ENCODE assay signal across 9 cellular contexts in genomic region chr15:56496635-56497034, GRCh38. TPM values are rescaled to one million over a fixed set of nuclear protein-coding genes. Genes with fewer than 3 reads are reported as not detected.
DNase-seq lines count a peak whose midpoint lies in the region; ATAC-seq and TF ChIP-seq lines count a peak whose summit lies in the region.
"Had no signal": no experiment of that assay in that cellular context is flagged by ENCODE, and none has a peak within 500 bp of the region (broad histone marks: within the 10 kb centered on the region; RNA-seq: fewer than 3 reads in every experiment).

No MANE protein-coding gene starts in this region.

- peak overlapping the region; percentile 58 for H3K4me3 ChIP-seq in GM23248
- H3K4me3 ChIP-seq in endodermal cell (ENCODE audit: low read length) = no peak overlapping the region

- no peaks in the 10 kb centered on the region for H3K79me2 ChIP-seq in GM23248 (ENCODE audit: insufficient read depth)

- H3K4me1 Mint-ChIP-seq in endodermal cell = no peaks in the 10 kb centered on the region

- H3K9ac ChIP-seq in GM23248 (0 out of 2 replicates have a peak overlapping the region, but pooled peaks have one; percentile 10), endodermal cell (ENCODE audit: extremely low read depth, low read length, poor library complexity, severe bottlenecking) (no peak overlapping the region)

- H3K4me2 ChIP-seq in GM23248 (ENCODE audit: unreplicated experiment) = peak overlapping the region; percentile 69

- no peak overlapping the region for H3K27ac ChIP-seq in GM23248
- H3K27ac ChIP-seq in endodermal cell (ENCODE audit: low read depth, low read length) = no peak overlapping the region

- H3K27me3 ChIP-seq in GM23248 (replicated peaks; ENCODE audit: insufficient read depth) (no peaks in the 10 kb centered on the region; the same call in 1 of the 2 replicates), endodermal cell (ENCODE audit: control insufficient read depth, insufficient read depth, low read length, poor library complexity, severe bottlenecking) (peaks cover 12% of the 10 kb centered on the region)

- H3F3A ChIP-seq in GM23248 (ENCODE audit: insufficient read depth) = no peaks in the 10 kb centered on the region

- H3K36me3 Mint-ChIP-seq in endodermal cell (ENCODE audit: low read depth) = no peaks in the 10 kb centered on the region

- H4K20me1 ChIP-seq in GM23248 (ENCODE audit: insufficient read depth) = no peaks in the 10 kb centered on the region

- H3K9me3 ChIP-seq in GM23248 (ENCODE audit: low read depth) (no peaks in the 10 kb centered on the region), endodermal cell (ENCODE audit: control insufficient read depth, low read length) (no peaks in the 10 kb centered on the region)

- H3K4me1 ChIP-seq in GM23248 (ENCODE audit: insufficient read depth) (no peaks in the 10 kb centered on the region), endodermal cell (ENCODE audit: control insufficient read depth, insufficient read depth, low read length) (no peaks in the 10 kb centered on the region)

- peaks cover 19% of the 10 kb centered on the region for H3K27me3 Mint-ChIP-seq in endodermal cell (ENCODE audit: insufficient read depth)

- WGBS in GM23248 (ENCODE audit: low coverage in 1 of 2, low lambda C conversion rate in 2 of 2, missing lambda C conversion rate in 2 of 2), 2 experiments = 11 to 14% methylated on average over 7 of the region's 7 CpGs
- WGBS in endodermal cell (ENCODE audit: insufficient coverage in 1 of 2, insufficient read length in 1 of 2), 2 experiments = 61 to 74% methylated on average over 7 of the region's 7 CpGs

- no peak overlapping the region for H3K27ac Mint-ChIP-seq in endodermal cell
- H3K27ac Mint-ChIP-seq: stimulated activated naive CD8-positive, alpha-beta T cell treated with anti-CD3 and anti-CD28 coated beads, Interleukin-15, Interleukin-2, amounts not matched to agents 100 ng/mL and 50 ng/mL, for 24 hours had no signal

- no peak for ATAC-seq in GM21825 (IDR thresholded peaks at IDR 0.05; ENCODE audit: unreplicated experiment)

- no peaks in the 10 kb centered on the region for H3K9me2 ChIP-seq in GM23248 (ENCODE audit: insufficient read depth)

- H3K9me3 Mint-ChIP-seq in endodermal cell = no peaks in the 10 kb centered on the region
- H3K9me3 Mint-ChIP-seq: stimulated activated naive CD8-positive, alpha-beta T cell treated with anti-CD3 and anti-CD28 coated beads, Interleukin-15, Interleukin-2, amounts not matched to agents 100 ng/mL and 50 ng/mL, for 24 hours had no signal

- in situ Hi-C loops in GM23248 (cut with MboI) = loop anchor here (10.0 to 25.0 kb wide), 4 partner anchors 391 to 1041 kb away; no protein-coding TSS in a partner anchor

- intact Hi-C loops in posterior cingulate gyrus (cut with DNase I) = loop anchor here (2.0 to 10.0 kb wide), 4 partner anchors 371 to 1028 kb away; no protein-coding TSS in a partner anchor

- H3K36me3 ChIP-seq in GM23248 (ENCODE audit: low read depth) (no peaks in the 10 kb centered on the region), endodermal cell (ENCODE audit: control insufficient read depth, insufficient read depth, low read length) (no peaks in the 10 kb centered on the region)

- no peak overlapping the region for H3K4me3 Mint-ChIP-seq in endodermal cell
- H3K4me3 Mint-ChIP-seq: stimulated activated naive CD8-positive, alpha-beta T cell treated with anti-CD3 and anti-CD28 coated beads, Interleukin-15, Interleukin-2, amounts not matched to agents 100 ng/mL and 50 ng/mL, for 24 hours had no signal

- H2AFZ ChIP-seq in GM23248 = peak overlapping the region; percentile 83

- peak; percentile 86 for TF ChIP-seq CTCF in endodermal cell (conservative IDR thresholded peaks at IDR 0.05)

- peak; percentile 38 for DNase-seq in Daoy (ENCODE audit: low read depth)
- DNase-seq in GM23248 = peak; percentile 73
- peak; percentile 25 for DNase-seq in NCI-H1105 (lab: John Stamatoyannopoulos, UW)
- peak; percentile 77 for DNase-seq in SHP77 treated with DMSO at 0.1 percent for 48 hours (lab: John Stamatoyannopoulos, UW)
- DNase-seq in endodermal cell = no peak
- peak; percentile 72 for DNase-seq in midbrain (lab: John Stamatoyannopoulos, UW)
- DNase-seq in posterior cingulate gyrus = no peak

RNA-seq across cellular contexts. Expression of gene MNS1, which starts 31.7 kb away (rescaled TPM):
- 10.4 and 12.3 TPM in 2 replicates for total RNA-seq in Daoy (2014; rRNA removed; shearing (Covaris generic))
- 1.4 and 2.9 TPM in 2 replicates for total RNA-seq in GM23248 (2014; rRNA removed; shearing (Covaris generic))
- polyA plus RNA-seq in GM23248 (2016; fragmentation: Nextera tagmentation; extraction: Ambion mirVana) = 3.6 and 4.2 TPM in 2 replicates
- total RNA-seq in endodermal cell = 1 to 10 TPM in 1 of 2 donors, under 1 TPM in 1; 0.27 to 4.5 TPM
- polyA plus RNA-seq in endodermal cell (2013, experiment 1 of 2) = 4.1 TPM
- 5.0 TPM for polyA plus RNA-seq in endodermal cell (2013, experiment 2 of 2)

Comparison
In these comparisons a context has a peak if more than half of its experiments do, and no peak if none do; other contexts are left out.
1. DNase-seq: peak in Daoy (single experiment), GM23248 (single experiment), NCI-H1105 (single experiment), SHP77 treated with DMSO at 0.1 percent for 48 hours (single experiment) and midbrain (single experiment); none in endodermal cell (single experiment) and posterior cingulate gyrus (0 of 10).